Comparison of ENCODE assay signal across 8 cellular contexts in genomic region chr14:94009767-94010166, GRCh38. TPM values are rescaled to one million over a fixed set of nuclear protein-coding genes. Genes with fewer than 3 reads are reported as not detected.
DNase-seq lines count a peak whose midpoint lies in the region; ATAC-seq and TF ChIP-seq lines count a peak whose summit lies in the region.

No MANE protein-coding gene starts in this region.

- no peaks in the 10 kb centered on the region for H3K36me3 ChIP-seq in SK-N-SH (replicated peaks in 1 of 2; ENCODE audit: control insufficient read depth in 1 of 2, insufficient read depth in 2 of 2, low read length in 1 of 2)

- H3K4me2 ChIP-seq in SK-N-SH: peak overlapping the region; percentile 40

- H3K36me3 Mint-ChIP-seq in T-helper 1 cell treated with Interleukin-12 subunit alpha and Interleukin-12 subunit beta and Interleukin-4 antibody, amounts not matched to agents 30 μg/mL and 1 μg/mL, for 36 hours (ENCODE audit: low read depth): no peaks in the 10 kb centered on the region

- H3K9ac ChIP-seq in SK-N-SH: no peak overlapping the region

- H3K27ac Mint-ChIP-seq in T-helper 1 cell treated with Interleukin-12 subunit alpha and Interleukin-12 subunit beta and Interleukin-4 antibody, amounts not matched to agents 30 μg/mL and 1 μg/mL, for 36 hours: peak overlapping the region; percentile 78

- no peaks in the 10 kb centered on the region for H3K9me2 ChIP-seq in SK-N-SH

- H4K20me1 ChIP-seq in SK-N-SH (ENCODE audit: insufficient read depth): no peaks in the 10 kb centered on the region

- WGBS in SK-N-SH (ENCODE audit: low lambda C conversion rate): 24% methylated on average over 4 of the region's 4 CpGs

- no peak; a peak in 1 of 4 replicates for TF ChIP-seq EP300 in SK-N-SH (IDR thresholded peaks at IDR 0.05; ENCODE audit: borderline replicate concordance in 1 of 2, low read depth in 1 of 2, low read length in 1 of 2)

- CTCF ChIA-PET in SK-N-SH (lab: Yijun Ruan, JAX): interaction anchor here (0.9 to 1.8 kb wide), 2 partner anchors 70 to 127 kb away, joined by 3 to 8 read pairs; no protein-coding TSS in a partner anchor

- no peaks in the 10 kb centered on the region for H3F3A ChIP-seq in SK-N-SH (replicated peaks; ENCODE audit: insufficient read depth)

- TF ChIP-seq CTCF in HFF-Myc (IDR thresholded peaks at IDR 0.05; ENCODE audit: low read depth, low read length, missing control alignments) (no peak), SK-N-SH (IDR thresholded peaks at IDR 0.05) (no peak)

- H3K4me3 ChIP-seq in HFF-Myc (replicated peaks; ENCODE audit: low read depth, low read length) (no peak overlapping the region), SK-N-SH (ENCODE audit: low read depth in 2 of 2, low read length in 1 of 2) (no peak overlapping the region)

- H3K4me1 ChIP-seq in SK-N-SH (ENCODE audit: control insufficient read depth in 1 of 2, insufficient read depth in 2 of 2, low read depth in 1 of 2, low read length in 1 of 2): peaks cover 0 to 3% of the 10 kb centered on the region in 2 experiments; a peak in 1 of 4 replicates

- H3K9me3 ChIP-seq in SK-N-SH: no peaks in the 10 kb centered on the region

- no peak for TF ChIP-seq RAD21 in SK-N-SH (IDR thresholded peaks at IDR 0.05; ENCODE audit: low read length)

- ATAC-seq in HG03571 (IDR thresholded peaks at IDR 0.05; ENCODE audit: unreplicated experiment): no peak

- H3K4me1 Mint-ChIP-seq in T-helper 1 cell treated with Interleukin-12 subunit alpha and Interleukin-12 subunit beta and Interleukin-4 antibody, amounts not matched to agents 30 μg/mL and 1 μg/mL, for 36 hours (ENCODE audit: low read depth): peaks cover 55% of the 10 kb centered on the region

- no peaks in the 10 kb centered on the region for H3K79me2 ChIP-seq in SK-N-SH (ENCODE audit: insufficient read depth)

- DNase-seq in T-helper 1 cell: no peak
- peak; percentile 38 for DNase-seq in HFF-Myc (ENCODE audit: extremely low read depth, low read depth)
- DNase-seq in SK-N-SH: no peak
- DNase-seq in myocyte (ENCODE audit: low read depth): peak; percentile 84
- DNase-seq in central memory CD4-positive, alpha-beta T cell: no peak
- DNase-seq in head of caudate nucleus: no peak

- no peak overlapping the region for H3K27ac ChIP-seq in SK-N-SH (ENCODE audit: low read depth in 2 of 2, low read length in 1 of 2)

- intact Hi-C loops in head of caudate nucleus (cut with DNase I): no loop called here

- no peaks in the 10 kb centered on the region for H3K9me3 Mint-ChIP-seq in T-helper 1 cell treated with Interleukin-12 subunit alpha and Interleukin-12 subunit beta and Interleukin-4 antibody, amounts not matched to agents 30 μg/mL and 1 μg/mL, for 36 hours

- no peak overlapping the region for H2AFZ ChIP-seq in SK-N-SH (ENCODE audit: low read depth)

- peak overlapping the region; percentile 47 for H3K4me3 Mint-ChIP-seq in T-helper 1 cell treated with Interleukin-12 subunit alpha and Interleukin-12 subunit beta and Interleukin-4 antibody, amounts not matched to agents 30 μg/mL and 1 μg/mL, for 36 hours

- peaks cover 6% of the 10 kb centered on the region for H3K27me3 Mint-ChIP-seq in T-helper 1 cell treated with Interleukin-12 subunit alpha and Interleukin-12 subunit beta and Interleukin-4 antibody, amounts not matched to agents 30 μg/mL and 1 μg/mL, for 36 hours (ENCODE audit: low read depth)

- POLR2A ChIA-PET in SK-N-SH (lab: Yijun Ruan, JAX): no interaction called here

- no peaks in the 10 kb centered on the region for H3K27me3 ChIP-seq in SK-N-SH (ENCODE audit: insufficient read depth)

TF ChIP-seq in SK-N-SH, 30 proteins besides CTCF, POLR2A, EP300 and RAD21 (continues in another document):
- TF ChIP-seq GABPA (IDR thresholded peaks at IDR 0.05; ENCODE audit: low read depth) (no peak), NRF1 (IDR thresholded peaks at IDR 0.05; ENCODE audit: low read depth, low read length) (no peak), ELF1 (IDR thresholded peaks at IDR 0.05) (no peak), ZBTB33 (IDR thresholded peaks at IDR 0.05; ENCODE audit: borderline replicate concordance, low read depth) (no peak), SIN3A (IDR thresholded peaks at IDR 0.05; ENCODE audit: borderline replicate concordance, low read depth, low read length) (no peak), YY1 (IDR thresholded peaks at IDR 0.05; ENCODE audit: low read depth) (no peak), SMC3 (IDR thresholded peaks at IDR 0.05; ENCODE audit: low read depth, low read length) (no peak), EZH2phosphoT487 (IDR thresholded peaks at IDR 0.05; ENCODE audit: borderline replicate concordance, low read depth) (no peak), RCOR1 (IDR thresholded peaks at IDR 0.05; ENCODE audit: low read length) (no peak), FOSL2 (IDR thresholded peaks at IDR 0.05; ENCODE audit: borderline replicate concordance, low read depth) (peak; percentile 48; the same call in 1 of the 2 replicates), FOXJ3 (CRISPR knock-in tag; IDR thresholded peaks at IDR 0.05) (no peak), JUND (IDR thresholded peaks at IDR 0.05) (peak; percentile 72), CHD2 (IDR thresholded peaks at IDR 0.05; ENCODE audit: low read length, partially characterized antibody) (no peak), TCF12 (IDR thresholded peaks at IDR 0.05) (peak; percentile 90), GATA2 (CRISPR knock-in tag; IDR thresholded peaks at IDR 0.05) (no peak), MAX (IDR thresholded peaks at IDR 0.05; ENCODE audit: low read depth) (0 out of 2 replicates have a peak, but pooled peaks have one; percentile 25), USF1 (IDR thresholded peaks at IDR 0.05; ENCODE audit: borderline replicate concordance, low read depth) (no peak), RXRA (IDR thresholded peaks at IDR 0.05; ENCODE audit: borderline replicate concordance, low read depth) (peak; percentile 31; the same call in 1 of the 2 replicates), REST (IDR thresholded peaks at IDR 0.05; ENCODE audit: low read depth, low read length) (no peak)

RNA-seq across cellular contexts. Expression of gene CCDC197, which starts 12.7 kb away (rescaled TPM):
- polyA plus RNA-seq in SK-N-SH (2012; rRNA removed): not detected in 2 replicates
- not detected in 2 replicates for polyA plus RNA-seq in SK-N-SH (2012; cell fraction: cytosol; rRNA removed)
- polyA plus RNA-seq in SK-N-SH (2012; cell fraction: nucleus; rRNA removed): not detected in 2 replicates
- not detected in 2 replicates for total RNA-seq in myocyte
- polyA plus RNA-seq in myocyte (2012): not detected

RNA-seq across cellular contexts. Expression of gene OTUB2, which starts 16.4 kb away (rescaled TPM):
- 1.3 and 1.4 TPM in 2 replicates for polyA plus RNA-seq in SK-N-SH (2012; rRNA removed)
- 0.93 and 1.3 TPM in 2 replicates for polyA plus RNA-seq in SK-N-SH (2012; cell fraction: cytosol; rRNA removed)
- polyA plus RNA-seq in SK-N-SH (2012; cell fraction: nucleus; rRNA removed): 1.6 and 1.9 TPM in 2 replicates
- 0.48 and 1.1 TPM in 2 replicates for total RNA-seq in myocyte
- polyA plus RNA-seq in myocyte (2012): 1.7 TPM

RNA-seq across cellular contexts. Expression of gene ASB2, which starts 33.4 kb away (rescaled TPM):
- polyA plus RNA-seq in SK-N-SH (2012; rRNA removed): 0.13 and 0.15 TPM in 2 replicates
- 0.01 and 0.03 TPM in 2 replicates for polyA plus RNA-seq in SK-N-SH (2012; cell fraction: cytosol; rRNA removed)
- polyA plus RNA-seq in SK-N-SH (2012; cell fraction: nucleus; rRNA removed): 0.20 and 0.33 TPM in 2 replicates
- total RNA-seq in myocyte: 0.73 and 8.9 TPM in 2 replicates
- polyA plus RNA-seq in myocyte (2012): 1.5 TPM

Comparison
In these comparisons a context has a peak if more than half of its experiments do, and no peak if none do; other contexts are left out.
1. DNase-seq: peak in HFF-Myc (single experiment) and myocyte (single experiment); none in T-helper 1 cell (0 of 5), SK-N-SH (single experiment), central memory CD4-positive, alpha-beta T cell (single experiment) and head of caudate nucleus (0 of 42).